In the genomic region with DNA sequence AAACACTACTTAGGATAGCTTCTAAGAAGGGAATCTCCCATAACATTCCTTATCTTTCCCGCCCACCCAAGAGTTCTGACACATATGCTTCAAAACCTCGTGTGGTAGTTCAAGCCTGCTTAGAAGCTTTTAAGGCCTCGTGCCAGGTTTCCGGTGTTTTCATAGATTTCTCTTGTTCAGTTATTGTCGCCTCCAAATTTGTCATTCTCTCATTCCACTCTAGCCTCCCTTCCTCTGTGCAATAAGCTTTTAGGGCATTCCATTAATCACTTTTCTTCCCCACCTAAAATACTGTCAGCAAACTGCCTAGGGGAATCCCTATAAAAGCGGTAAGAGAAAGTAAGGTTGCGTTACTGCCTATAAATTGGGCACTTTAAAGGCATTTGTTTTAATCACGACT, we compare ENCODE assay signal across 8 cellular contexts. TPM values are rescaled to one million over a fixed set of nuclear protein-coding genes. Genes with fewer than 3 reads are reported as not detected.
DNase-seq lines count a peak whose midpoint lies in the region; ATAC-seq, FAIRE-seq and TF ChIP-seq lines count a peak whose summit lies in the region.

No MANE protein-coding gene starts in this region.

- no peak overlapping the region for H2AK5ac ChIP-seq in H1 (ENCODE audit: low read depth, low read length)

- no peak overlapping the region for H3K4ac ChIP-seq in H1 (replicated peaks; ENCODE audit: insufficient read length, low read depth, low read length)

- no peak overlapping the region for H2BK15ac ChIP-seq in H1 (ENCODE audit: low read length)

- no peak for TF ChIP-seq EP300 in H1 (IDR thresholded peaks at IDR 0.05; ENCODE audit: borderline replicate concordance in 1 of 2, low read depth in 2 of 2, low read length in 2 of 2)

- TF ChIP-seq POLR2A in H1 (IDR thresholded peaks at IDR 0.05; ENCODE audit: control extremely low read depth in 1 of 2, low read depth in 2 of 2, low read length in 2 of 2): no peak

- POLR2A ChIA-PET in Caco-2 (lab: Charles Lee) (no interaction called here), H1 (lab: Charles Lee; ENCODE audit: partially characterized antibody) (interaction anchor here (0.6 to 4.2 kb wide), 13 partner anchors 11 to 518 kb away, joined by 3 to 16 read pairs (median 4); no protein-coding TSS in a partner anchor)

- H4K8ac ChIP-seq in H1 (ENCODE audit: extremely low read depth, insufficient read depth, low read length): no peak overlapping the region

- H3K4me1 ChIP-seq in Caco-2: 0 out of 2 replicates have a peak, but pooled peaks cover 4% of the 10 kb centered on the region
- peaks cover 16% of the 10 kb centered on the region for H3K4me1 ChIP-seq in Loucy (ENCODE audit: insufficient read depth, low read length, poor library complexity, severe bottlenecking)
- H3K4me1 ChIP-seq in H1 (replicated peaks in 1 of 4; ENCODE audit: control insufficient read depth in 3 of 4, insufficient read depth in 4 of 4, low read length in 3 of 4): 0 out of 7 replicates have a peak, but pooled peaks cover 0 to 3% (median under 1%) of the 10 kb centered on the region in 4 experiments
- peaks cover 16 to 18% of the 10 kb centered on the region in 2 experiments for H3K4me1 ChIP-seq in neutrophil (ENCODE audit: control insufficient read depth in 1 of 2, insufficient read depth in 1 of 2, low read depth in 1 of 2, low read length in 1 of 2)

- peaks cover under 1% of the 10 kb centered on the region for H3K27me3 Mint-ChIP-seq in Caco-2 (ENCODE audit: insufficient read depth, unreplicated experiment)

- H3K4me2 ChIP-seq in Loucy (ENCODE audit: low read depth, low read length, poor library complexity, severe bottlenecking): peak overlapping the region; percentile 88
- peak overlapping the region; percentile 55 to 70 for H3K4me2 ChIP-seq in H1 (ENCODE audit: insufficient read depth in 1 of 2, low read depth in 2 of 2, low read length in 2 of 2)

- no peaks in the 10 kb centered on the region for H3K36me3 ChIP-seq in Caco-2 (ENCODE audit: control insufficient read depth, insufficient read depth, low read length)
- H3K36me3 ChIP-seq in Loucy (ENCODE audit: insufficient read depth, low read length): no peaks in the 10 kb centered on the region
- H3K36me3 ChIP-seq in H1 (ENCODE audit: control insufficient read depth in 2 of 4, insufficient read depth in 4 of 4, low read length in 3 of 4): no peaks in the 10 kb centered on the region
- no peaks in the 10 kb centered on the region for H3K36me3 ChIP-seq in neutrophil

- DNase-seq in Caco-2 (no peak), H1 (ENCODE audit: low read depth in 1 of 2, low spot score in 2 of 2) (no peak), SKM-1 treated with dmso at 0.1 percent for 144 hours (lab: John Stamatoyannopoulos, UW; ENCODE audit: unreplicated experiment) (no peak), germinal center (ENCODE audit: low spot score) (no peak), HuH-7.5 (ENCODE audit: low spot score) (no peak)

- H2BK20ac ChIP-seq in H1 (ENCODE audit: low read length): no peak overlapping the region

- H3K27ac ChIP-seq in H1 (ENCODE audit: low read depth, low read length): no peak overlapping the region
- H3K27ac ChIP-seq in neutrophil: peak overlapping the region; percentile 86

- H3K9me3 Mint-ChIP-seq in Caco-2 (ENCODE audit: unreplicated experiment): peaks cover 15% of the 10 kb centered on the region

- H2BK5ac ChIP-seq in H1 (ENCODE audit: low read depth, low read length): no peak overlapping the region

- CTCF ChIA-PET in Caco-2 (lab: Charles Lee): interaction anchor here (1.1 kb wide), 2 partner anchors 9 to 297 kb away, joined by 3 read pairs; no protein-coding TSS in a partner anchor
- CTCF ChIA-PET in H1 (lab: Charles Lee; ENCODE audit: partially characterized antibody): interaction anchor here (0.7 to 10.2 kb wide), 20 partner anchors 12 to 587 kb away, joined by 3 to 108 read pairs (median 3); no protein-coding TSS in a partner anchor

- H3K4me1 Mint-ChIP-seq in Caco-2 (ENCODE audit: low read depth, unreplicated experiment): peaks cover 4% of the 10 kb centered on the region

- H3K14ac ChIP-seq in H1 (ENCODE audit: insufficient read length): no peak overlapping the region

- intact Hi-C loops in Caco-2 (cut with micrococcal nuclease; ENCODE audit: unreplicated experiment): loop anchor here (1.0 to 5.0 kb wide), 3 partner anchors 133 to 526 kb away; a partner anchor contains a TSS

- H3K56ac ChIP-seq in H1 (replicated peaks; ENCODE audit: insufficient read length, low read depth, low read length): no peak overlapping the region

- H3K36me3 Mint-ChIP-seq in Caco-2 (ENCODE audit: insufficient read depth, unreplicated experiment): no peaks in the 10 kb centered on the region

- TF ChIP-seq RAD21 in H1 (IDR thresholded peaks at IDR 0.05 in 1 of 2, conservative IDR thresholded peaks at IDR 0.05 in 1 of 2; ENCODE audit: low read depth in 2 of 2, low read length in 2 of 2): no peak

- peak overlapping the region; percentile 94 for H3K9ac ChIP-seq in Loucy (ENCODE audit: low read depth, low read length, poor library complexity, severe bottlenecking)
- peak overlapping the region; percentile 46 to 66 (median 56); a peak in 5 of 7 replicates for H3K9ac ChIP-seq in H1 (replicated peaks in 1 of 4; ENCODE audit: extremely low read depth in 1 of 4, low read depth in 3 of 4, low read length in 3 of 4)

- no peak overlapping the region for H3K18ac ChIP-seq in H1 (ENCODE audit: extremely low read depth, low read length)

- H2BK120ac ChIP-seq in H1 (replicated peaks; ENCODE audit: low read depth, low read length): no peak overlapping the region

- H3K9me3 ChIP-seq in Caco-2 (no peaks in the 10 kb centered on the region), Loucy (ENCODE audit: insufficient read depth, low read depth, low read length) (no peaks in the 10 kb centered on the region), H1 (ENCODE audit: insufficient read depth in 2 of 2, low read depth in 1 of 2, low read length in 1 of 2) (no peaks in the 10 kb centered on the region), neutrophil (no peaks in the 10 kb centered on the region)

- H2BK12ac ChIP-seq in H1 (ENCODE audit: low read depth, low read length): no peak overlapping the region

- FAIRE-seq in H1 (lab: Jason Lieb, UNC): no peak

- peaks cover 6% of the 10 kb centered on the region; the same call in 1 of the 2 replicates for H3K23me2 ChIP-seq in H1 (ENCODE audit: low read depth, low read length)

- no peak overlapping the region for H3K4me3 Mint-ChIP-seq in Caco-2 (ENCODE audit: unreplicated experiment)

- no peak for ATAC-seq in GM21515 (IDR thresholded peaks at IDR 0.05; ENCODE audit: unreplicated experiment)

- no peaks in the 10 kb centered on the region for H3F3A ChIP-seq in Loucy (ENCODE audit: low read depth)

- 19% methylated on average over 8 of the region's 8 CpGs; no CpG with 5 or more reads in 1 of the 2 experiments for WGBS in H1 (ENCODE audit: extremely low coverage in 1 of 2, insufficient coverage in 1 of 2, insufficient read length in 1 of 2, insufficient replicate concordance in 2 of 2, low coverage in 1 of 2, low lambda C conversion rate in 2 of 2, missing lambda C conversion rate in 1 of 2), 2 experiments

- TF ChIP-seq CTCF in Caco-2 (IDR thresholded peaks at IDR 0.05; ENCODE audit: insufficient read depth in 1 of 2, low read depth in 1 of 2, low read length in 1 of 2, severe bottlenecking in 1 of 2, unreplicated experiment in 1 of 2) (no peak), Loucy (conservative IDR thresholded peaks at IDR 0.05; ENCODE audit: low read length) (no peak), H1 (IDR thresholded peaks at IDR 0.05; ENCODE audit: control extremely low read depth in 1 of 3, insufficient read depth in 1 of 3, low read depth in 1 of 3, low read length in 3 of 3) (no peak), neutrophil (IDR thresholded peaks at IDR 0.05) (no peak)

- no peak overlapping the region for H3K23ac ChIP-seq in H1 (ENCODE audit: insufficient read length)

- no peak overlapping the region for H3K27ac Mint-ChIP-seq in Caco-2 (ENCODE audit: unreplicated experiment)

- H3K9me2 ChIP-seq in Loucy (replicated peaks; ENCODE audit: low read depth, low read length): no peaks in the 10 kb centered on the region

- peak overlapping the region; percentile 91 for H2AFZ ChIP-seq in Loucy (ENCODE audit: low read length)
- peak overlapping the region; percentile 64 for H2AFZ ChIP-seq in H1 (ENCODE audit: low read length)

- TSS peak; percentile 97 for BruUV-seq in Caco-2 (replicated peaks; lab: Mats Ljungman, UMichigan)

- H3K79me1 ChIP-seq in H1 (ENCODE audit: low read depth, low read length): no peaks in the 10 kb centered on the region; the same call in 1 of the 2 replicates

- H4K20me1 ChIP-seq in Loucy (ENCODE audit: insufficient read depth, low read length, poor library complexity, severe bottlenecking): no peaks in the 10 kb centered on the region
- H4K20me1 ChIP-seq in H1 (replicated peaks in 1 of 2; ENCODE audit: control insufficient read depth in 1 of 2, insufficient read depth in 2 of 2, low read length in 2 of 2): peaks cover 0 to 1% of the 10 kb centered on the region in 2 experiments

- H3K27me3 ChIP-seq in Caco-2 (replicated peaks; ENCODE audit: control insufficient read depth, insufficient read depth, low read length) (no peaks in the 10 kb centered on the region), Loucy (ENCODE audit: insufficient read depth, low read length, poor library complexity, severe bottlenecking) (peaks cover 6% of the 10 kb centered on the region), H1 (replicated peaks in 1 of 4; ENCODE audit: control insufficient read depth in 3 of 4, extremely low read depth in 1 of 4, insufficient read depth in 3 of 4, low read length in 3 of 4) (no peaks in the 10 kb centered on the region), neutrophil (peaks cover 24% of the 10 kb centered on the region)

- H3K4me3 ChIP-seq in Caco-2 (ENCODE audit: low read depth, low read length): peak overlapping the region; percentile 61
- peak overlapping the region; percentile 98 for H3K4me3 ChIP-seq in Loucy (ENCODE audit: low read length, poor library complexity, severe bottlenecking)
- H3K4me3 ChIP-seq in H1 (ENCODE audit: extremely low read depth in 1 of 4, insufficient read depth in 2 of 4, low read depth in 3 of 4, low read length in 4 of 4): peak overlapping the region; percentile 72 to 91 (median 81)
- peak overlapping the region; percentile 73 to 80 for H3K4me3 ChIP-seq in neutrophil (ENCODE audit: low read depth in 1 of 2, low read length in 1 of 2)

- H3K79me2 ChIP-seq in Loucy (ENCODE audit: insufficient read depth, low read length) (peaks cover 18% of the 10 kb centered on the region; the same call in 1 of the 2 replicates), H1 (ENCODE audit: control insufficient read depth in 1 of 2, insufficient read depth in 2 of 2, low read length in 2 of 2) (0 out of 4 replicates have a peak, but pooled peaks cover 0 to 5% of the 10 kb centered on the region in 2 experiments)

- H4K5ac ChIP-seq in H1 (ENCODE audit: insufficient read length, low read depth, low read length): no peak overlapping the region

- H4K91ac ChIP-seq in H1 (replicated peaks; ENCODE audit: insufficient read length, low read length): no peak overlapping the region

RNA-seq across cellular contexts. Expression of a gene that starts 0.7 kb away (rescaled TPM):
- total RNA-seq in Caco-2 (2022): 7.2 and 8.1 TPM in 2 replicates
- total RNA-seq in H1 (2021; fragmentation: NEBNext Ultra II Directional; extraction: Animal tissue kit (Norgen Biotek cat#: 25700)): 15.3 and 17.4 TPM in 2 replicates
- polyA plus RNA-seq in H1 (2011; rRNA removed): 5.6 and 9.7 TPM in 2 replicates
- polyA plus RNA-seq in H1 (2011; cell fraction: cytosol; rRNA removed): 16.0 TPM
- polyA plus RNA-seq in H1 (2011; cell fraction: nucleus; rRNA removed): 3.0 TPM
- polyA plus RNA-seq in H1 (2012, experiment 1 of 2): 10.6 to 15.1 TPM (median 12.4 TPM) in 4 replicates
- polyA plus RNA-seq in H1 (2012, experiment 2 of 2): 3.0 TPM
- 12.6 TPM for polyA plus RNA-seq in H1 (2013, experiment 1 of 2)
- polyA plus RNA-seq in H1 (2013, experiment 2 of 2): 12.1 TPM
- 7.5 and 8.9 TPM in 2 replicates for polyA minus RNA-seq in H1 (2011; rRNA and poly(A)+ RNA removed)
- polyA minus RNA-seq in H1 (2011; cell fraction: cytosol; rRNA and poly(A)+ RNA removed): 3.4 TPM
- 5.4 TPM for polyA minus RNA-seq in H1 (2011; cell fraction: nucleus; rRNA and poly(A)+ RNA removed)
